In the genomic region with DNA sequence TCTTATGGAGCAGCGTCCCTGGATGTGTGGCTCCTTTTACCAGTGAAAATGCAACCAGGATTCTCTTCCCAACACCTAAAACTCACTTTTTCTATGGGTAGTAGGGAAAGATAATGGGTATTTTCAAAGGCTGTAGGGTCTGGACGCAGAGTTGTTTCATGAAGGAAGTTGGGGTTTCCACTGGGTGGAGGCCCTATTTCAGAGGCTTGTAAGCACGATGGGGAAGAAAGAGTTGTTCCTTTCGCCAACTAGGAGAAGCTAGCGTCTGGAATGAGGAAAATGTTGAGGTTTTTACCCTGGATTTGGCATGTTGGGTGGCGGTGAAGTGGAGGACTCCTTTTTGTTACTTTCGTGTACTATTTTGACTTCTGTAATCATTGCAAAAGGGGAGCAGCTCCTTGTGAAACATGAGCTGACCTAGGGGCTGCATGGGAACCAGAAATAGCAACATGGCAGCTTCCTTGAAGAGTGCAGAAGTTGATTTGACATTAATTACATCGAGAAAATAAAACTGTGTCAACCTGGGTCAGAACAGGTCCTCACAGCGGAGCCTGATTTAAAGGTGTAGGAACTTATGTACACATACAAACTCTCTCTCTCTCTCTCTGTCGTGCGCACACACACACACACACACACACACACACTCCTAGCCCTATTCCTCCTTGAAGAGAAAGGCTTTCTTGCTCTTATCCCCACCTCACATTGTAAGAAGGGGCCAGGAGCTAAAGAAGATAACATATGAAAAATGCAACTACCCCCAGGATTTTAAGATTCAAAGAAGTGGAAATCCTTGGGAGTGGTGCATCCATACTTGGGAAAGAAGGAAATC, we compare ENCODE assay signal across 14 cellular contexts. TPM values are rescaled to one million over a fixed set of nuclear protein-coding genes. Genes with fewer than 3 reads are reported as not detected.
DNase-seq lines count a peak whose midpoint lies in the region; ATAC-seq, FAIRE-seq and TF ChIP-seq lines count a peak whose summit lies in the region.
"Had no signal": no experiment of that assay in that cellular context is flagged by ENCODE, and none has a peak within 500 bp of the region (broad histone marks: within the 10 kb centered on the region; RNA-seq: fewer than 3 reads in every experiment).

No MANE protein-coding gene starts in this region.

- H3K27me3 ChIP-seq in BLaER1 treated with 17β-estradiol and CSF1 and Interleukin-3, amounts not matched to agents 10 nM and 100 nM = peaks cover 0 to 55% (median 18%) of the 10 kb centered on the region in 11 experiments; a peak in 10 of 22 replicates
- H3K27me3 ChIP-seq in astrocyte (ENCODE audit: insufficient read depth, low read length) (no peaks in the 10 kb centered on the region), right atrium auricular region (no peaks in the 10 kb centered on the region), GM23248 (replicated peaks; ENCODE audit: insufficient read depth) (no peaks in the 10 kb centered on the region)
- H3K27me3 ChIP-seq: sigmoid colon, testis had no signal

- H3K36me3 Mint-ChIP-seq in astrocyte (ENCODE audit: low read depth, unreplicated experiment) = no peaks in the 10 kb centered on the region

- H3K9ac ChIP-seq in BLaER1 treated with 17β-estradiol and CSF1 and Interleukin-3, amounts not matched to agents 10 nM and 100 nM = peak overlapping the region in 8 of 11 experiments; percentile 9 to 96 (median 62); a peak in 12 of 22 replicates
- no peak overlapping the region for H3K9ac ChIP-seq in astrocyte (ENCODE audit: low read length)
- H3K9ac ChIP-seq in GM23248 = no peak overlapping the region

- H3F3A ChIP-seq in GM23248 (ENCODE audit: insufficient read depth) = no peaks in the 10 kb centered on the region

- no peak overlapping the region for H3K27ac Mint-ChIP-seq in astrocyte (ENCODE audit: unreplicated experiment)
- H3K27ac Mint-ChIP-seq: nephron progenitor cell had no signal

- peaks cover 0 to 30% (median 5%) of the 10 kb centered on the region in 11 experiments; a peak in 9 of 22 replicates for H3K9me3 ChIP-seq in BLaER1 treated with 17β-estradiol and CSF1 and Interleukin-3, amounts not matched to agents 10 nM and 100 nM (replicated peaks in 1 of 11)
- H3K9me3 ChIP-seq in astrocyte (ENCODE audit: insufficient read depth, low read depth, low read length) = no peaks in the 10 kb centered on the region
- H3K9me3 ChIP-seq in right atrium auricular region = no peaks in the 10 kb centered on the region
- no peaks in the 10 kb centered on the region for H3K9me3 ChIP-seq in GM23248 (ENCODE audit: low read depth)
- H3K9me3 ChIP-seq: sigmoid colon, testis had no signal

- WGBS in GM23248 (ENCODE audit: low coverage in 1 of 2, low lambda C conversion rate in 2 of 2, missing lambda C conversion rate in 2 of 2), 2 experiments = 22 to 27% methylated on average over 11 of the region's 11 CpGs

- H3K27me3 Mint-ChIP-seq in astrocyte (ENCODE audit: low read depth, unreplicated experiment) = no peaks in the 10 kb centered on the region

- H3K79me2 ChIP-seq in astrocyte (ENCODE audit: insufficient read depth, low read length) = no peaks in the 10 kb centered on the region
- no peaks in the 10 kb centered on the region for H3K79me2 ChIP-seq in GM23248 (ENCODE audit: insufficient read depth)

- H3K4me1 Mint-ChIP-seq in astrocyte (ENCODE audit: low read depth, unreplicated experiment) = no peaks in the 10 kb centered on the region
- H3K4me1 Mint-ChIP-seq: nephron progenitor cell had no signal

- no peak for TF ChIP-seq CTCF in GM12865 (IDR thresholded peaks at IDR 0.05; ENCODE audit: insufficient read depth, low read depth, low read length, missing control alignments)
- no peak for TF ChIP-seq CTCF in astrocyte (IDR thresholded peaks at IDR 0.05; ENCODE audit: insufficient read depth, low read depth, low read length)
- TF ChIP-seq CTCF in right atrium auricular region (IDR thresholded peaks at IDR 0.05) = no peak

- ATAC-seq in HG02852 (IDR thresholded peaks at IDR 0.05; ENCODE audit: unreplicated experiment) (no peak), left cardiac atrium (no peak)

- H3K4me2 ChIP-seq in BLaER1 treated with 17β-estradiol and CSF1 and Interleukin-3, amounts not matched to agents 10 nM and 100 nM = peak overlapping the region; percentile 18 to 97 (median 79); a peak in 21 of 22 replicates
- H3K4me2 ChIP-seq in astrocyte (ENCODE audit: low read length) = no peak overlapping the region
- no peak overlapping the region for H3K4me2 ChIP-seq in GM23248 (ENCODE audit: unreplicated experiment)

- H3K9me3 Mint-ChIP-seq in astrocyte (ENCODE audit: unreplicated experiment) = no peaks in the 10 kb centered on the region

- H3K4me3 ChIP-seq in BLaER1 treated with 17β-estradiol and CSF1 and Interleukin-3, amounts not matched to agents 10 nM and 100 nM = peak overlapping the region in 1 of 10 experiments; percentile 76; a peak in 1 of 20 replicates
- H3K4me3 ChIP-seq in GM12865 (ENCODE audit: low read depth, low read length) (no peak overlapping the region), astrocyte (ENCODE audit: insufficient read depth, low read depth, low read length) (no peak overlapping the region), right atrium auricular region (no peak overlapping the region), GM23248 (no peak overlapping the region)
- H3K4me3 ChIP-seq: sigmoid colon, testis had no signal

- H4K20me1 ChIP-seq in BLaER1 treated with 17β-estradiol and CSF1 and Interleukin-3, amounts not matched to agents 10 nM and 100 nM = peaks cover 0 to 26% (median 0%) of the 10 kb centered on the region in 11 experiments; a peak in 3 of 22 replicates
- no peaks in the 10 kb centered on the region for H4K20me1 ChIP-seq in astrocyte (ENCODE audit: insufficient read depth, low read length)
- H4K20me1 ChIP-seq in GM23248 (ENCODE audit: insufficient read depth) = no peaks in the 10 kb centered on the region

- DNase-seq in GM12865 (ENCODE audit: low read depth) (peak; percentile 34), NOMO-1 treated with dmso at 0.1 percent for 144 hours (lab: John Stamatoyannopoulos, UW; ENCODE audit: unreplicated experiment) (peak; percentile 63), astrocyte (ENCODE audit: low read depth) (no peak), right atrium auricular region (ENCODE audit: low spot score) (no peak), GM23248 (no peak), left cardiac atrium (no peak)
- DNase-seq: KG1, nephron progenitor cell, sigmoid colon, testis had no signal

- peaks cover 0 to 78% (median 38%) of the 10 kb centered on the region in 11 experiments; a peak in 15 of 22 replicates for H3K36me3 ChIP-seq in BLaER1 treated with 17β-estradiol and CSF1 and Interleukin-3, amounts not matched to agents 10 nM and 100 nM
- H3K36me3 ChIP-seq in astrocyte (ENCODE audit: insufficient read depth, low read length) = no peaks in the 10 kb centered on the region
- no peaks in the 10 kb centered on the region for H3K36me3 ChIP-seq in right atrium auricular region
- H3K36me3 ChIP-seq in GM23248 (ENCODE audit: low read depth) = no peaks in the 10 kb centered on the region
- H3K36me3 ChIP-seq: sigmoid colon had no signal

- H2AFZ ChIP-seq in astrocyte (ENCODE audit: low read depth, low read length) = no peak overlapping the region
- H2AFZ ChIP-seq in GM23248 = no peak overlapping the region

- H3K9me2 ChIP-seq in GM23248 (ENCODE audit: insufficient read depth) = no peaks in the 10 kb centered on the region

- intact Hi-C loops in left cardiac atrium (cut with DNase I) = no loop called here

- peak overlapping the region; percentile 34 to 99 (median 98); a peak in 21 of 22 replicates for H3K27ac ChIP-seq in BLaER1 treated with 17β-estradiol and CSF1 and Interleukin-3, amounts not matched to agents 10 nM and 100 nM
- no peak overlapping the region for H3K27ac ChIP-seq in astrocyte (ENCODE audit: low read depth, low read length)
- H3K27ac ChIP-seq in right atrium auricular region = no peak overlapping the region
- no peak overlapping the region for H3K27ac ChIP-seq in GM23248
- H3K27ac ChIP-seq: sigmoid colon, testis, VCaP had no signal

- in situ Hi-C loops in GM23248 (cut with MboI) = no loop called here

- H3K4me1 ChIP-seq in BLaER1 treated with 17β-estradiol and CSF1 and Interleukin-3, amounts not matched to agents 10 nM and 100 nM = peaks cover 44 to 100% (median 84%) of the 10 kb centered on the region in 10 experiments
- H3K4me1 ChIP-seq in astrocyte (ENCODE audit: insufficient read depth, low read length) = no peaks in the 10 kb centered on the region
- no peaks in the 10 kb centered on the region for H3K4me1 ChIP-seq in right atrium auricular region
- H3K4me1 ChIP-seq in GM23248 (ENCODE audit: insufficient read depth) = no peaks in the 10 kb centered on the region
- H3K4me1 ChIP-seq: sigmoid colon, testis had no signal

- H3K4me3 Mint-ChIP-seq in astrocyte (ENCODE audit: unreplicated experiment) = no peak overlapping the region
- H3K4me3 Mint-ChIP-seq: nephron progenitor cell had no signal

- peak; percentile 41 for FAIRE-seq in astrocyte (lab: Jason Lieb, UNC)
- FAIRE-seq: RCC 7860 had no signal

RNA-seq across cellular contexts. Expression of a gene that starts 19.1 kb away (rescaled TPM):
- total RNA-seq in astrocyte (not detected in 2 replicates), right atrium auricular region (10 to 100 TPM; 28.0 to 71.6 TPM), left cardiac atrium (100 to 1,000 TPM in 1 of 2 donors, 10 to 100 TPM in 1; 76.3 to 182 TPM)
- not detected in 2 replicates for total RNA-seq in GM23248 (2014; rRNA removed; shearing (Covaris generic))
- polyA plus RNA-seq in GM23248 (2016; fragmentation: Nextera tagmentation; extraction: Ambion mirVana) = not detected in 2 replicates

Comparison
In these comparisons a context has a peak if more than half of its experiments do, and no peak if none do; other contexts are left out.
1. H3K27ac ChIP-seq: peak in BLaER1 treated with 17β-estradiol and CSF1 and Interleukin-3, amounts not matched to agents 10 nM and 100 nM (11 of 11); none in astrocyte (single experiment), right atrium auricular region (0 of 2) and GM23248 (single experiment).
2. H3K4me2 ChIP-seq: peak in BLaER1 treated with 17β-estradiol and CSF1 and Interleukin-3, amounts not matched to agents 10 nM and 100 nM (11 of 11); none in astrocyte (single experiment) and GM23248 (single experiment).
3. H3K9ac ChIP-seq: peak in BLaER1 treated with 17β-estradiol and CSF1 and Interleukin-3, amounts not matched to agents 10 nM and 100 nM (8 of 11); none in astrocyte (single experiment) and GM23248 (single experiment).
4. DNase-seq: peak in GM12865 (single experiment) and NOMO-1 treated with dmso at 0.1 percent for 144 hours (single experiment); none in astrocyte (single experiment), right atrium auricular region (single experiment), GM23248 (single experiment) and left cardiac atrium (single experiment).
5. RNA of a gene that starts 19.1 kb away (total RNA-seq): 76.3 to 182 TPM in left cardiac atrium and 28.0 to 71.6 TPM in right atrium auricular region; not detected in astrocyte and not detected in GM23248; every median in the first group is over 10 times any median in the second.